ENCODE assay signal across 16 cellular contexts in genomic region chr4:145814246-145814645, GRCh38.
"Had no signal": no experiment of that assay in that cellular context is flagged by ENCODE, and none has a peak within 500 bp of the region (broad histone marks: within the 10 kb centered on the region; RNA-seq: fewer than 3 reads in every experiment).

No MANE protein-coding gene starts in this region.

- DNase-seq: activated gamma-delta T cell treated with Interleukin-2 at 50 U/mL for 16 hours; activated T-cell treated with anti-CD3 and anti-CD28 coated beads, Interleukin-2, amount 50 U/mL, for 4 hours; esophagus squamous epithelium; foreskin fibroblast; head of caudate nucleus; left colon; mucosa of descending colon; natural killer cell; nucleus accumbens; stimulated activated CD4-positive, alpha-beta T cell treated with anti-CD3 and anti-CD28 coated beads, Interleukin-4, amount 100 ng/mL, for 4 hours; T1000 had no signal

- H3K27me3 ChIP-seq: cardiac muscle cell, esophagus squamous epithelium, right atrium auricular region, vagina had no signal

- H3K4me3 ChIP-seq: cardiac muscle cell, esophagus squamous epithelium, mucosa of descending colon, right atrium auricular region, skin epidermis, vagina had no signal

- H3K27ac ChIP-seq: cardiac muscle cell, esophagus squamous epithelium, right atrium auricular region, skin epidermis, vagina, VCaP had no signal

- H3K36me3 ChIP-seq: right atrium auricular region, vagina had no signal

- H3K9me3 Mint-ChIP-seq: natural killer cell had no signal

- H3K27ac Mint-ChIP-seq: natural killer cell had no signal

- H3K4me1 ChIP-seq: esophagus squamous epithelium, vagina had no signal

- H3K4me3 Mint-ChIP-seq: activated T-cell treated with anti-CD3 and anti-CD28 coated beads, Interleukin-2, amount 50 U/mL, for 4 hours; natural killer cell had no signal

- H3K9me3 ChIP-seq: vagina had no signal

- ATAC-seq: left colon, mucosa of descending colon, natural killer cell had no signal
